Comparison of ENCODE assay signal across 1 cellular context in genomic region chr5:103177543-103177942, GRCh38.
TF ChIP-seq lines count a peak whose summit lies in the region.

No MANE protein-coding gene starts in this region.

TF ChIP-seq in GM12878, 131 proteins besides CTCF, POLR2A, EP300 and RAD21 (continued from another document):
- no peak for TF ChIP-seq ATF2 (IDR thresholded peaks at IDR 0.05; ENCODE audit: low read length)
- no peak for TF ChIP-seq MEF2A (IDR thresholded peaks at IDR 0.05; ENCODE audit: insufficient read depth, low read depth, low read length)
- TF ChIP-seq RFX5 (IDR thresholded peaks at IDR 0.05; ENCODE audit: low read depth, low read length), result no peak
- TF ChIP-seq RBBP5 (conservative IDR thresholded peaks at IDR 0.05), result no peak
- no peak for TF ChIP-seq WRNIP1 (IDR thresholded peaks at IDR 0.05; ENCODE audit: borderline replicate concordance, low read depth, low read length)
- TF ChIP-seq PML (IDR thresholded peaks at IDR 0.05; ENCODE audit: low read length), result no peak
- no peak for TF ChIP-seq ZNF384 (IDR thresholded peaks at IDR 0.05; ENCODE audit: borderline replicate concordance, low read depth, low read length)
- TF ChIP-seq SP1 (IDR thresholded peaks at IDR 0.05; ENCODE audit: low read depth, low read length), result no peak
- no peak for TF ChIP-seq ASH2L (IDR thresholded peaks at IDR 0.05; ENCODE audit: borderline replicate concordance, low read depth)
TF ChIP-seq in GM12878: peak in this region for 0.
